In the genomic region with DNA sequence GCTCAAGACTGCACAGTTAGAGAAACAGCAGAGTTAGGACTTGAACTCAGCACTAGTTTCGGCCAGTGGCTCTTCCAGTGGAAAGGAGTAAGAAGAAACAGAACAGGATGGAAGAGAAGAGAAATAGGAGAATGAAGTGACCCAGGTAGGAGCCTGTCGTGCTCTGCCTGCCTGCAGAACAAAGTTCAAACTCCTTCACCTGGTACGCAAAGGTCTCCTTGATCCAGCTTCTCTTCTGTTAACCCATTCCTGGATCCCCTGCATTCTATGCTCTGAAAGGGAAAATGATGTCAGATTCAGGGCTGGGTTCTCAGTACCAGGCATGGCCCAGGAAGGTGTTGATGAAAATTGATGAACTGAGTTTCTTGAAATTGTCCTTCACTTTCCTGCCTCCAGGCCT, we compare ENCODE assay signal across 17 cellular contexts. TPM values are rescaled to one million over a fixed set of nuclear protein-coding genes. Genes with fewer than 3 reads are reported as not detected.
A peak's percentile ranks its signal among the peaks of the same experiment; 100 is the strongest.
DNase-seq lines count a peak whose midpoint lies in the region; ATAC-seq, FAIRE-seq and TF ChIP-seq lines count a peak whose summit lies in the region.
"Had no signal": no experiment of that assay in that cellular context is flagged by ENCODE, and none has a peak within 500 bp of the region (broad histone marks: within the 10 kb centered on the region; RNA-seq: fewer than 3 reads in every experiment).

No MANE protein-coding gene starts in this region.

- H3K9ac ChIP-seq in HepG2 (ENCODE audit: insufficient read depth, low read depth, low read length): no peak overlapping the region
- H3K9ac ChIP-seq: BLaER1 had no signal

- POLR2A ChIA-PET in MCF 10A (lab: Yijun Ruan, JAX) (interaction anchor here (1.5 to 1.6 kb wide), 2 partner anchors 35 to 143 kb away, joined by 6 to 7 read pairs; a partner anchor contains a TSS), HepG2 (lab: Yijun Ruan, JAX) (interaction anchor here (0.8 to 1.7 kb wide), 5 partner anchors 9 to 36 kb away, joined by 3 to 4 read pairs (median 3); a partner anchor contains a TSS)

- H3K4me3 Mint-ChIP-seq in MCF 10A (ENCODE audit: unreplicated experiment): no peak overlapping the region
- H3K4me3 Mint-ChIP-seq: CD8-positive, alpha-beta T cell had no signal

- no peaks in the 10 kb centered on the region for H3K36me3 ChIP-seq in breast epithelium
- H3K36me3 ChIP-seq in HepG2 (replicated peaks in 1 of 2; ENCODE audit: control insufficient read depth in 1 of 2, insufficient read depth in 2 of 2, low read length in 2 of 2): peaks cover 0 to 10% of the 10 kb centered on the region in 2 experiments; a peak in 1 of 5 replicates
- peaks cover under 1% of the 10 kb centered on the region for H3K36me3 ChIP-seq in brain microvascular endothelial cell (replicated peaks)

- no peaks in the 10 kb centered on the region for H3K9me3 Mint-ChIP-seq in MCF 10A (ENCODE audit: unreplicated experiment)
- H3K9me3 Mint-ChIP-seq: CD8-positive, alpha-beta T cell had no signal

- TF ChIP-seq EP300 in HepG2 (IDR thresholded peaks at IDR 0.05; ENCODE audit: low read depth in 2 of 2, low read length in 2 of 2) (no peak), HepG2 (CRISPR knock-in tag; IDR thresholded peaks at IDR 0.05; ENCODE audit: borderline replicate concordance) (no peak)

- H3K27ac ChIP-seq in breast epithelium: no peak overlapping the region
- H3K27ac ChIP-seq in HepG2 (ENCODE audit: extremely low read length, insufficient read depth, low read length): peak overlapping the region; percentile 23
- no peak overlapping the region for H3K27ac ChIP-seq in brain microvascular endothelial cell
- H3K27ac ChIP-seq: BLaER1 had no signal

- H3K27me3 ChIP-seq in breast epithelium (no peaks in the 10 kb centered on the region), HepG2 (ENCODE audit: control insufficient read depth in 1 of 2, insufficient read depth in 2 of 2, low read length in 2 of 2) (no peaks in the 10 kb centered on the region), brain microvascular endothelial cell (replicated peaks) (no peaks in the 10 kb centered on the region)
- H3K27me3 ChIP-seq: Peyer's patch had no signal

- peak; percentile 45 for ATAC-seq in HepG2
- ATAC-seq in HG03378 (IDR thresholded peaks at IDR 0.05; ENCODE audit: unreplicated experiment): no peak
- ATAC-seq: CD8-positive, alpha-beta T cell; Right ventricle myocardium inferior had no signal

- peaks cover 2 to 5% of the 10 kb centered on the region in 2 donors for H3K4me1 ChIP-seq in breast epithelium
- H3K4me1 ChIP-seq in HepG2 (ENCODE audit: insufficient read depth, low read length): peaks cover 34% of the 10 kb centered on the region

- H4K20me1 ChIP-seq in HepG2 (ENCODE audit: insufficient read depth, low read length): no peaks in the 10 kb centered on the region

- no peak for TF ChIP-seq RAD21 in HepG2 (CRISPR knock-in tag; IDR thresholded peaks at IDR 0.05)

- CTCF ChIA-PET in MCF 10A (lab: Yijun Ruan, JAX) (interaction anchor here (0.7 kb wide), 1 partner anchor 1119 kb away, joined by 3 read pairs; no protein-coding TSS in a partner anchor), HepG2 (lab: Yijun Ruan, JAX; ENCODE audit: low intra/inter-chr PET ratio, low total read pairs) (no interaction called here)

- peaks cover 6% of the 10 kb centered on the region for H3K4me1 Mint-ChIP-seq in MCF 10A (ENCODE audit: insufficient read depth, unreplicated experiment)

- TF ChIP-seq POLR2A in breast epithelium (IDR thresholded peaks at IDR 0.05) (no peak), HepG2 (IDR thresholded peaks at IDR 0.05; ENCODE audit: insufficient read depth in 1 of 2, low read depth in 2 of 2, low read length in 2 of 2) (0 out of 4 replicates have a peak, but pooled peaks of 1 of the 2 experiments have one; percentile 10)

- H3K79me2 ChIP-seq in HepG2 (ENCODE audit: insufficient read depth, low read length): no peaks in the 10 kb centered on the region

- peak; percentile 66 for FAIRE-seq in HepG2 (lab: Jason Lieb, UNC)
- FAIRE-seq: A204.1 had no signal

- peaks cover 38% of the 10 kb centered on the region for H3K36me3 Mint-ChIP-seq in MCF 10A (ENCODE audit: insufficient read depth, unreplicated experiment)

- H3K27me3 Mint-ChIP-seq in MCF 10A (ENCODE audit: insufficient read depth, unreplicated experiment): no peaks in the 10 kb centered on the region

- H3K9me3 ChIP-seq in breast epithelium (no peaks in the 10 kb centered on the region), HepG2 (ENCODE audit: low read length) (no peaks in the 10 kb centered on the region)
- H3K9me3 ChIP-seq: BLaER1, Peyer's patch had no signal

- in situ Hi-C loops in HepG2 (cut with HindIII; ENCODE audit: extremely low pct_ligation_motif_present, low pct_unique_long_range_greater_than_20kb) (no loop called here), brain microvascular endothelial cell (cut with HindIII; ENCODE audit: low pct_ligation_motif_present, low sequenced_read_pairs) (no loop called here)

- intact Hi-C loops in MCF 10A (cut with micrococcal nuclease) (no loop called here), breast epithelium (cut with DNase I; ENCODE audit: low total_unique reads) (no loop called here), HepG2 (cut with micrococcal nuclease; ENCODE audit: unreplicated experiment) (no loop called here)

- BruUV-seq in MCF 10A (replicated peaks; lab: Mats Ljungman, UMichigan) (TSS peak; percentile 17), HepG2 (replicated peaks; lab: Mats Ljungman, UMichigan) (TSS peak; percentile 15)

- no peak overlapping the region for H3K4me3 ChIP-seq in breast epithelium
- H3K4me3 ChIP-seq in HepG2 (replicated peaks in 1 of 3; ENCODE audit: insufficient read depth in 1 of 3, low read depth in 2 of 3, low read length in 3 of 3): no peak overlapping the region
- H3K4me3 ChIP-seq in brain microvascular endothelial cell (ENCODE audit: low read depth, low read length): no peak overlapping the region
- H3K4me3 ChIP-seq: BLaER1, Peyer's patch had no signal

- DNase-seq in MCF 10A (ENCODE audit: unreplicated experiment) (no peak), breast epithelium (ENCODE audit: low spot score in 2 of 2) (no peak), HepG2 (ENCODE audit: low spot score) (no peak), brain microvascular endothelial cell (no peak), RKO (ENCODE audit: low spot score) (no peak)
- DNase-seq: Calu3; CD8-positive, alpha-beta T cell; GOT3; NCI-H1105 treated with DMSO at 0.1 percent for 48 hours; NCI-H1694; NCI-H748 treated with DMSO at 0.1 percent for 48 hours; NK-92 treated with Interleukin-12 subunit alpha and Interleukin-12 subunit beta, amount 100 ng/mL, for 24 hours; Peyer's patch had no signal

- 25% methylated on average over 3 of the region's 3 CpGs for WGBS in HepG2 (ENCODE audit: low lambda C conversion rate)

- H3K27ac Mint-ChIP-seq in MCF 10A (ENCODE audit: low read depth, unreplicated experiment): no peak overlapping the region
- H3K27ac Mint-ChIP-seq: CD8-positive, alpha-beta T cell had no signal

- no peak for TF ChIP-seq CTCF in MCF 10A (IDR thresholded peaks at IDR 0.05; ENCODE audit: unreplicated experiment)
- TF ChIP-seq CTCF in breast epithelium (IDR thresholded peaks at IDR 0.05): no peak
- TF ChIP-seq CTCF in HepG2 (CRISPR knock-in tag; IDR thresholded peaks at IDR 0.05): no peak
- no peak for TF ChIP-seq CTCF in brain microvascular endothelial cell (IDR thresholded peaks at IDR 0.05; ENCODE audit: low read depth, low read length, missing control alignments)

- no peak overlapping the region for H2AFZ ChIP-seq in HepG2 (ENCODE audit: low read length)

- peak overlapping the region; percentile 48 for H3K4me2 ChIP-seq in HepG2 (ENCODE audit: low read depth, low read length)

RNA-seq across cellular contexts. Expression of a gene that starts 3.9 kb away (rescaled TPM):
- 13.4 and 19.0 TPM in 2 replicates for total RNA-seq in MCF 10A (2022)
- 10 to 100 TPM in 2 of 3 donors, 1 to 10 TPM in 1; 8.8 to 15.8 (median 10.2) TPM for total RNA-seq in breast epithelium
- total RNA-seq in HepG2 (2016; rRNA removed; fragmentation: Illumina TruSeq; extraction: Trizol): 0.31 and 3.2 TPM in 2 replicates
- total RNA-seq in HepG2 (2016; cell fraction: cytosol; rRNA removed; fragmentation: Illumina TruSeq; extraction: Trizol; ENCODE audit: low read depth): 0.71 TPM in 1 of 2 replicates, not detected in the other
- 0.46 and 3.1 TPM in 2 replicates for total RNA-seq in HepG2 (2016; cell fraction: insoluble cytoplasmic fraction; rRNA removed; fragmentation: Illumina TruSeq; extraction: Trizol)
- 0.12 and 0.65 TPM in 2 replicates for total RNA-seq in HepG2 (2016; cell fraction: membrane; rRNA removed; fragmentation: Illumina TruSeq; extraction: Trizol)
- 3.2 and 5.0 TPM in 2 replicates for total RNA-seq in HepG2 (2016; cell fraction: nucleus; rRNA removed; fragmentation: Illumina TruSeq; extraction: Trizol)
- 17.6 and 21.8 TPM in 2 replicates for polyA plus RNA-seq in HepG2 (2011; rRNA removed)
- polyA plus RNA-seq in HepG2 (2011; cell fraction: cytosol; rRNA removed): 2.4 and 5.1 TPM in 2 replicates
- 142 and 179 TPM in 2 replicates for polyA plus RNA-seq in HepG2 (2011; cell fraction: nucleus; rRNA removed)
- polyA plus RNA-seq in HepG2 (2012): 7.7 and 16.0 TPM in 2 replicates
- polyA plus RNA-seq in HepG2 (2016; cell fraction: cytosol; fragmentation: Illumina TruSeq; extraction: Trizol; ENCODE audit: low read depth): 0.22 and 0.24 TPM in 2 replicates
- polyA plus RNA-seq in HepG2 (2016; cell fraction: insoluble cytoplasmic fraction; fragmentation: Illumina TruSeq; extraction: Trizol; ENCODE audit: low read depth): 0.81 and 0.98 TPM in 2 replicates
- 0.13 and 0.55 TPM in 2 replicates for polyA plus RNA-seq in HepG2 (2016; cell fraction: membrane; fragmentation: Illumina TruSeq; extraction: Trizol; ENCODE audit: low read depth)
- polyA plus RNA-seq in HepG2 (2016; cell fraction: nucleus; fragmentation: Illumina TruSeq; extraction: Trizol; ENCODE audit: insufficient read depth, low read depth): 26.3 and 28.4 TPM in 2 replicates
- 6.1 and 8.3 TPM in 2 replicates for polyA minus RNA-seq in HepG2 (2011; rRNA and poly(A)+ RNA removed; ENCODE audit: low replicate concordance)
- 1.3 and 1.8 TPM in 2 replicates for polyA minus RNA-seq in HepG2 (2011; cell fraction: cytosol; rRNA and poly(A)+ RNA removed)
- polyA minus RNA-seq in HepG2 (2011; cell fraction: nucleus; rRNA and poly(A)+ RNA removed): 16.6 and 17.9 TPM in 2 replicates

RNA-seq across cellular contexts. Expression of a gene that starts 3.9 kb away (rescaled TPM):
- total RNA-seq in MCF 10A (2022) (2.0 and 2.3 TPM in 2 replicates), breast epithelium (1 to 10 TPM; 1.4 to 3.9 (median 3.4) TPM), HepG2 (2016; rRNA removed; fragmentation: Illumina TruSeq; extraction: Trizol) (0.62 and 1.0 TPM in 2 replicates)
- total RNA-seq in HepG2 (2016; cell fraction: cytosol; rRNA removed; fragmentation: Illumina TruSeq; extraction: Trizol; ENCODE audit: low read depth): not detected in 2 replicates
- total RNA-seq in HepG2 (2016; cell fraction: insoluble cytoplasmic fraction; rRNA removed; fragmentation: Illumina TruSeq; extraction: Trizol): 2.0 TPM in 1 of 2 replicates, not detected in the other
- 0.53 TPM in 1 of 2 replicates, not detected in the other for total RNA-seq in HepG2 (2016; cell fraction: membrane; rRNA removed; fragmentation: Illumina TruSeq; extraction: Trizol)
- total RNA-seq in HepG2 (2016; cell fraction: nucleus; rRNA removed; fragmentation: Illumina TruSeq; extraction: Trizol): 0.85 and 3.2 TPM in 2 replicates
- 1.1 and 2.0 TPM in 2 replicates for polyA plus RNA-seq in HepG2 (2011; rRNA removed)
- polyA plus RNA-seq in HepG2 (2011; cell fraction: cytosol; rRNA removed): 0.31 and 0.35 TPM in 2 replicates
- 5.2 and 6.5 TPM in 2 replicates for polyA plus RNA-seq in HepG2 (2011; cell fraction: nucleus; rRNA removed)
- polyA plus RNA-seq in HepG2 (2012): 5.4 and 6.5 TPM in 2 replicates
- polyA plus RNA-seq in HepG2 (2016; cell fraction: cytosol; fragmentation: Illumina TruSeq; extraction: Trizol; ENCODE audit: low read depth): not detected in 2 replicates
- 0.23 TPM in 1 of 2 replicates, not detected in the other for polyA plus RNA-seq in HepG2 (2016; cell fraction: insoluble cytoplasmic fraction; fragmentation: Illumina TruSeq; extraction: Trizol; ENCODE audit: low read depth)
- 0.43 TPM in 1 of 2 replicates, not detected in the other for polyA plus RNA-seq in HepG2 (2016; cell fraction: membrane; fragmentation: Illumina TruSeq; extraction: Trizol; ENCODE audit: low read depth)
- polyA plus RNA-seq in HepG2 (2016; cell fraction: nucleus; fragmentation: Illumina TruSeq; extraction: Trizol; ENCODE audit: insufficient read depth, low read depth): 3.9 TPM in 2 replicates
- polyA minus RNA-seq in HepG2 (2011; rRNA and poly(A)+ RNA removed; ENCODE audit: low replicate concordance): 1.1 and 2.7 TPM in 2 replicates
- polyA minus RNA-seq in HepG2 (2011; cell fraction: cytosol; rRNA and poly(A)+ RNA removed): not detected in 2 replicates
- 2.3 and 3.6 TPM in 2 replicates for polyA minus RNA-seq in HepG2 (2011; cell fraction: nucleus; rRNA and poly(A)+ RNA removed)

RNA-seq across cellular contexts. Expression of a gene that starts 22.4 kb away (rescaled TPM):
- total RNA-seq in MCF 10A (2022) (0.65 and 1.0 TPM in 2 replicates), breast epithelium (10 to 100 TPM; 33.4 to 82.8 (median 47.9) TPM), HepG2 (2016; rRNA removed; fragmentation: Illumina TruSeq; extraction: Trizol) (81.9 and 85.1 TPM in 2 replicates)
- total RNA-seq in HepG2 (2016; cell fraction: cytosol; rRNA removed; fragmentation: Illumina TruSeq; extraction: Trizol; ENCODE audit: low read depth): 39.3 and 48.2 TPM in 2 replicates
- 79.9 and 80.4 TPM in 2 replicates for total RNA-seq in HepG2 (2016; cell fraction: insoluble cytoplasmic fraction; rRNA removed; fragmentation: Illumina TruSeq; extraction: Trizol)
- total RNA-seq in HepG2 (2016; cell fraction: membrane; rRNA removed; fragmentation: Illumina TruSeq; extraction: Trizol): 99.4 and 121 TPM in 2 replicates
- total RNA-seq in HepG2 (2016; cell fraction: nucleus; rRNA removed; fragmentation: Illumina TruSeq; extraction: Trizol): 41.2 and 48.0 TPM in 2 replicates
- polyA plus RNA-seq in HepG2 (2011; rRNA removed): 134 and 155 TPM in 2 replicates
- 175 and 198 TPM in 2 replicates for polyA plus RNA-seq in HepG2 (2011; cell fraction: cytosol; rRNA removed)
- 42.9 and 54.2 TPM in 2 replicates for polyA plus RNA-seq in HepG2 (2011; cell fraction: nucleus; rRNA removed)
- 93.4 and 110 TPM in 2 replicates for polyA plus RNA-seq in HepG2 (2012)
- polyA plus RNA-seq in HepG2 (2016; cell fraction: cytosol; fragmentation: Illumina TruSeq; extraction: Trizol; ENCODE audit: low read depth): 130 and 155 TPM in 2 replicates
- polyA plus RNA-seq in HepG2 (2016; cell fraction: insoluble cytoplasmic fraction; fragmentation: Illumina TruSeq; extraction: Trizol; ENCODE audit: low read depth): 249 and 301 TPM in 2 replicates
- polyA plus RNA-seq in HepG2 (2016; cell fraction: membrane; fragmentation: Illumina TruSeq; extraction: Trizol; ENCODE audit: low read depth): 253 and 267 TPM in 2 replicates
- 142 and 146 TPM in 2 replicates for polyA plus RNA-seq in HepG2 (2016; cell fraction: nucleus; fragmentation: Illumina TruSeq; extraction: Trizol; ENCODE audit: insufficient read depth, low read depth)
- 31.7 and 183 TPM in 2 replicates for polyA minus RNA-seq in HepG2 (2011; rRNA and poly(A)+ RNA removed; ENCODE audit: low replicate concordance)
- 56.3 and 59.3 TPM in 2 replicates for polyA minus RNA-seq in HepG2 (2011; cell fraction: cytosol; rRNA and poly(A)+ RNA removed)
- 34.6 and 44.4 TPM in 2 replicates for polyA minus RNA-seq in HepG2 (2011; cell fraction: nucleus; rRNA and poly(A)+ RNA removed)

RNA-seq across cellular contexts. Expression of a gene that starts 35.8 kb away (rescaled TPM):
- 52.6 and 56.2 TPM in 2 replicates for total RNA-seq in MCF 10A (2022)
- total RNA-seq in breast epithelium: 100 to 1,000 TPM in 1 of 3 donors, 10 to 100 TPM in 2; 86.9 to 123 (median 95.1) TPM
- total RNA-seq in HepG2 (2016; rRNA removed; fragmentation: Illumina TruSeq; extraction: Trizol): 33.2 and 40.3 TPM in 2 replicates
- total RNA-seq in HepG2 (2016; cell fraction: cytosol; rRNA removed; fragmentation: Illumina TruSeq; extraction: Trizol; ENCODE audit: low read depth): 10.7 and 10.9 TPM in 2 replicates
- total RNA-seq in HepG2 (2016; cell fraction: insoluble cytoplasmic fraction; rRNA removed; fragmentation: Illumina TruSeq; extraction: Trizol): 35.8 and 41.1 TPM in 2 replicates
- 15.7 and 16.3 TPM in 2 replicates for total RNA-seq in HepG2 (2016; cell fraction: membrane; rRNA removed; fragmentation: Illumina TruSeq; extraction: Trizol)
- 35.4 and 45.5 TPM in 2 replicates for total RNA-seq in HepG2 (2016; cell fraction: nucleus; rRNA removed; fragmentation: Illumina TruSeq; extraction: Trizol)
- polyA plus RNA-seq in HepG2 (2011; rRNA removed): 64.2 and 81.8 TPM in 2 replicates
- 39.7 and 41.1 TPM in 2 replicates for polyA plus RNA-seq in HepG2 (2011; cell fraction: cytosol; rRNA removed)
- polyA plus RNA-seq in HepG2 (2011; cell fraction: nucleus; rRNA removed): 145 and 160 TPM in 2 replicates
- polyA plus RNA-seq in HepG2 (2012): 41.1 and 50.3 TPM in 2 replicates
- 2.1 and 2.8 TPM in 2 replicates for polyA plus RNA-seq in HepG2 (2016; cell fraction: cytosol; fragmentation: Illumina TruSeq; extraction: Trizol; ENCODE audit: low read depth)
- 28.1 and 29.2 TPM in 2 replicates for polyA plus RNA-seq in HepG2 (2016; cell fraction: insoluble cytoplasmic fraction; fragmentation: Illumina TruSeq; extraction: Trizol; ENCODE audit: low read depth)
- 5.8 and 6.2 TPM in 2 replicates for polyA plus RNA-seq in HepG2 (2016; cell fraction: membrane; fragmentation: Illumina TruSeq; extraction: Trizol; ENCODE audit: low read depth)
- polyA plus RNA-seq in HepG2 (2016; cell fraction: nucleus; fragmentation: Illumina TruSeq; extraction: Trizol; ENCODE audit: insufficient read depth, low read depth): 54.5 and 62.2 TPM in 2 replicates
- polyA minus RNA-seq in HepG2 (2011; rRNA and poly(A)+ RNA removed; ENCODE audit: low replicate concordance): 42.3 and 46.5 TPM in 2 replicates
- polyA minus RNA-seq in HepG2 (2011; cell fraction: cytosol; rRNA and poly(A)+ RNA removed): 22.8 and 24.4 TPM in 2 replicates
- 68.5 and 83.3 TPM in 2 replicates for polyA minus RNA-seq in HepG2 (2011; cell fraction: nucleus; rRNA and poly(A)+ RNA removed)

Comparison
In these comparisons a context has a peak if more than half of its experiments do, and no peak if none do; other contexts are left out.
1. RNA of a gene that starts 22.4 kb away (total RNA-seq): 39.3 to 121 TPM in HepG2 and 33.4 to 82.8 TPM in breast epithelium; 0.65 to 1.0 TPM in MCF 10A; every median in the first group is over 10 times any median in the second.